ENCODE assay signal across 30 cellular contexts in genomic region chr11:45757672-45758071, GRCh38.
"Had no signal": no experiment of that assay in that cellular context is flagged by ENCODE, and none has a peak within 500 bp of the region (broad histone marks: within the 10 kb centered on the region; RNA-seq: fewer than 3 reads in every experiment).

No MANE protein-coding gene starts in this region.

- H3K27ac ChIP-seq: body of pancreas, breast epithelium, Peyer's patch, SJSA1 had no signal

- H3K27ac Mint-ChIP-seq: activated CD4-positive, alpha-beta T cell treated with anti-CD3 and anti-CD28 coated beads, Interleukin-2, amount 10 ng/mL, durations not matched to agents 24 days and 14 days; activated CD8-positive, alpha-beta T cell treated with anti-CD3 and anti-CD28 coated beads for 36 hours; activated naive CD8-positive, alpha-beta T cell treated with anti-CD3 and anti-CD28 coated beads for 36 hours; activated T-cell treated with anti-CD3 and anti-CD28 coated beads, Interleukin-2, amount 50 U/mL, for 72 hours; activated T-helper 17 cell treated with anti-CD3 and anti-CD28 coated beads, Interleukin-2, amount 50 U/mL, for 72 hours; T-helper 1 cell treated with Interleukin-12 subunit alpha and Interleukin-12 subunit beta and Interleukin-4 antibody, amounts not matched to agents 30 μg/mL and 1 μg/mL, for 36 hours; T-helper 2 cell treated with Interferon-gamma antibody and Interleukin-4, amounts not matched to agents 5 μg/mL and 100 μg/mL, for 36 hours had no signal

- H3K4me3 Mint-ChIP-seq: activated CD4-positive, alpha-beta T cell treated with anti-CD3 and anti-CD28 coated beads, Interleukin-2, amount 10 ng/mL, durations not matched to agents 24 days and 14 days; activated CD8-positive, alpha-beta T cell treated with anti-CD3 and anti-CD28 coated beads for 36 hours; activated naive CD8-positive, alpha-beta T cell treated with anti-CD3 and anti-CD28 coated beads for 36 hours; activated T-cell treated with anti-CD3 and anti-CD28 coated beads, Interleukin-2, amount 50 U/mL, for 72 hours; activated T-helper 17 cell treated with anti-CD3 and anti-CD28 coated beads, Interleukin-2, amount 50 U/mL, for 72 hours; T-helper 1 cell treated with Interleukin-12 subunit alpha and Interleukin-12 subunit beta and Interleukin-4 antibody, amounts not matched to agents 30 μg/mL and 1 μg/mL, for 36 hours; T-helper 2 cell treated with Interferon-gamma antibody and Interleukin-4, amounts not matched to agents 5 μg/mL and 100 μg/mL, for 36 hours had no signal

- H3K27me3 Mint-ChIP-seq: activated naive CD8-positive, alpha-beta T cell treated with anti-CD3 and anti-CD28 coated beads for 36 hours had no signal

- DNase-seq: activated CD4-positive, alpha-beta T cell treated with anti-CD3 and anti-CD28 coated beads, Interleukin-2, amount 10 ng/mL, durations not matched to agents 24 days and 14 days; activated CD4-positive, alpha-beta T cell treated with anti-CD3 and anti-CD28 coated beads, Interleukin-2, amount 50 U/mL, for 4 hours; activated CD8-positive, alpha-beta T cell treated with anti-CD3 and anti-CD28 coated beads for 36 hours; activated effector memory CD4-positive, alpha-beta T cell treated with anti-CD3 and anti-CD28 coated beads, Interleukin-2, amount 50 U/mL, for 16 hours; activated naive CD4-positive, alpha-beta T cell; activated naive CD4-positive, alpha-beta T cell treated with anti-CD3 and anti-CD28 coated beads, Interleukin-2, amount 50 U/mL, for 16 hours; activated naive CD8-positive, alpha-beta T cell treated with anti-CD3 and anti-CD28 coated beads for 36 hours; activated T-cell treated with anti-CD3 and anti-CD28 coated beads, Interleukin-2, amount 50 U/mL, for 1 hour; activated T-cell treated with anti-CD3 and anti-CD28 coated beads, Interleukin-2, amount 50 U/mL, for 72 hours; amniotic stem cell; body of pancreas; NCI-H1092 treated with DMSO at 0.1 percent for 48 hours; NCI-H1417; NCI-H146; NCI-H187; NCI-H2029 treated with DMSO at 0.1 percent for 48 hours; NCI-H2171 treated with DMSO at 0.1 percent for 48 hours; NCI-H2227 treated with DMSO at 0.1 percent for 48 hours; NCI-H446 treated with DMSO at 0.1 percent for 48 hours; NCI-H524 treated with DMSO at 0.1 percent for 48 hours; PC-3; Peyer's patch; RPMI8226; SHP77 treated with DMSO at 0.1 percent for 48 hours; SK-N-SH had no signal

- H3K27me3 ChIP-seq: body of pancreas, Peyer's patch had no signal

- H3K4me1 Mint-ChIP-seq: activated CD4-positive, alpha-beta T cell treated with anti-CD3 and anti-CD28 coated beads, Interleukin-2, amount 10 ng/mL, durations not matched to agents 24 days and 14 days; activated naive CD8-positive, alpha-beta T cell treated with anti-CD3 and anti-CD28 coated beads for 36 hours; activated T-helper 17 cell treated with anti-CD3 and anti-CD28 coated beads, Interleukin-2, amount 50 U/mL, for 72 hours had no signal

- H3K4me1 ChIP-seq: breast epithelium, Peyer's patch, SJSA1 had no signal

- H3K36me3 ChIP-seq: breast epithelium, Peyer's patch, SJSA1 had no signal

- H3K9me3 Mint-ChIP-seq: activated CD4-positive, alpha-beta T cell treated with anti-CD3 and anti-CD28 coated beads, Interleukin-2, amount 10 ng/mL, durations not matched to agents 24 days and 14 days; activated CD8-positive, alpha-beta T cell treated with anti-CD3 and anti-CD28 coated beads for 36 hours; activated naive CD8-positive, alpha-beta T cell treated with anti-CD3 and anti-CD28 coated beads for 36 hours; activated T-cell treated with anti-CD3 and anti-CD28 coated beads, Interleukin-2, amount 50 U/mL, for 72 hours; activated T-helper 17 cell treated with anti-CD3 and anti-CD28 coated beads, Interleukin-2, amount 50 U/mL, for 72 hours; T-helper 1 cell treated with Interleukin-12 subunit alpha and Interleukin-12 subunit beta and Interleukin-4 antibody, amounts not matched to agents 30 μg/mL and 1 μg/mL, for 36 hours; T-helper 2 cell treated with Interferon-gamma antibody and Interleukin-4, amounts not matched to agents 5 μg/mL and 100 μg/mL, for 36 hours had no signal

- H3K4me3 ChIP-seq: body of pancreas, breast epithelium, Peyer's patch, SJSA1 had no signal

- ATAC-seq: activated CD8-positive, alpha-beta T cell treated with anti-CD3 and anti-CD28 coated beads for 36 hours; activated T-cell treated with anti-CD3 and anti-CD28 coated beads, Interleukin-2, amount 50 U/mL, for 72 hours; activated T-helper 17 cell treated with anti-CD3 and anti-CD28 coated beads, Interleukin-2, amount 50 U/mL, for 72 hours; body of pancreas; PC-3 had no signal

- H3K9me3 ChIP-seq: body of pancreas, breast epithelium, Peyer's patch, SK-N-SH had no signal

- H3K36me3 Mint-ChIP-seq: activated naive CD8-positive, alpha-beta T cell treated with anti-CD3 and anti-CD28 coated beads for 36 hours had no signal
